ENCODE assay signal across 1 cellular context in the genomic region with DNA sequence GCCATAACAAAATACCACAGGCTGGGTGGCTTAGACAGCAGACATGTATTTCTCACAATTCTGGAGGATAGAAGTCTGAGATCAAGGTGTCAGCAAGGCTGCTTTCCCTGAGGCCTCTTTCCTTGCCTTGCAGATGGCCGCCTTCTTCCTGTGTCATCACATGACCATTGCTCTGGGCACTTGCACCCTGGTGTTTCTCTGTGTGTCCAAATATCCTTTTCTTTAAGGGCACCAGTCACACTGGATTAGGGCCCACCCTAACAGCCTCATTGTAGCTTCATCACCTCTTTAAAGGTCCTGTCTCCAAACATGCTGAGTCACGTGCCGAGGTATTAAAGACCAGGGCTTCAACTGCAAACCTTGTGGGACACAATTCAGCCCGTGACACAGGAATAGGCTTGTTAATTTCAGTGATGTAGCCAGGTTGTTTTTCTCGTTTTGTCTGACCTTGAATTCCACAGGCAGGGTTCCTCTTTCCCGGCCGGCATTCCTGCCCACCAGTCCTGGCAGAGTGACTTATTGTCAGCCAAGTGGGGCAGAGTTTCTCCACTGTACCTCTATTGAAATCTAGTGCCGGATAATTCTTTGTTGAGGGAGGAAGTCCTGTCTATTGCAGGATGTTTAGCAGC.
TF ChIP-seq lines count a peak whose summit lies in the region.

No MANE protein-coding gene starts in this region.

TF ChIP-seq in K562, 482 proteins besides CTCF, POLR2A, EP300 and RAD21 (continued from another document):
- TF ChIP-seq, protein P1, sequence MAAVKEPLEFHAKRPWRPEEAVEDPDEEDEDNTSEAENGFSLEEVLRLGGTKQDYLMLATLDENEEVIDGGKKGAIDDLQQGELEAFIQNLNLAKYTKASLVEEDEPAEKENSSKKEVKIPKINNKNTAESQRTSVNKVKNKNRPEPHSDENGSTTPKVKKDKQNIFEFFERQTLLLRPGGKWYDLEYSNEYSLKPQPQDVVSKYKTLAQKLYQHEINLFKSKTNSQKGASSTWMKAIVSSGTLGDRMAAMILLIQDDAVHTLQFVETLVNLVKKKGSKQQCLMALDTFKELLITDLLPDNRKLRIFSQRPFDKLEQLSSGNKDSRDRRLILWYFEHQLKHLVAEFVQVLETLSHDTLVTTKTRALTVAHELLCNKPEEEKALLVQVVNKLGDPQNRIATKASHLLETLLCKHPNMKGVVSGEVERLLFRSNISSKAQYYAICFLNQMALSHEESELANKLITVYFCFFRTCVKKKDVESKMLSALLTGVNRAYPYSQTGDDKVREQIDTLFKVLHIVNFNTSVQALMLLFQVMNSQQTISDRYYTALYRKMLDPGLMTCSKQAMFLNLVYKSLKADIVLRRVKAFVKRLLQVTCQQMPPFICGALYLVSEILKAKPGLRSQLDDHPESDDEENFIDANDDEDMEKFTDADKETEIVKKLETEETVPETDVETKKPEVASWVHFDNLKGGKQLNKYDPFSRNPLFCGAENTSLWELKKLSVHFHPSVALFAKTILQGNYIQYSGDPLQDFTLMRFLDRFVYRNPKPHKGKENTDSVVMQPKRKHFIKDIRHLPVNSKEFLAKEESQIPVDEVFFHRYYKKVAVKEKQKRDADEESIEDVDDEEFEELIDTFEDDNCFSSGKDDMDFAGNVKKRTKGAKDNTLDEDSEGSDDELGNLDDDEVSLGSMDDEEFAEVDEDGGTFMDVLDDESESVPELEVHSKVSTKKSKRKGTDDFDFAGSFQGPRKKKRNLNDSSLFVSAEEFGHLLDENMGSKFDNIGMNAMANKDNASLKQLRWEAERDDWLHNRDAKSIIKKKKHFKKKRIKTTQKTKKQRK (IDR thresholded peaks at IDR 0.05; ENCODE audit: borderline replicate concordance, low read depth, low read length) = no peak
- no peak for TF ChIP-seq ZFP30 (CRISPR knock-in tag; IDR thresholded peaks at IDR 0.05; ENCODE audit: borderline replicate concordance)
- no peak for TF ChIP-seq ILF3 (IDR thresholded peaks at IDR 0.05; ENCODE audit: borderline replicate concordance)
- 0 out of 2 replicates have a peak, but pooled peaks have one; percentile 6 for TF ChIP-seq BHLHE40 (IDR thresholded peaks at IDR 0.05; ENCODE audit: low read length)
- no peak for TF ChIP-seq KAT8 (IDR thresholded peaks at IDR 0.05; ENCODE audit: low read depth)
- TF ChIP-seq MAFK (IDR thresholded peaks at IDR 0.05; ENCODE audit: low read length) = peak; percentile 33; the same call in 1 of the 2 replicates
- TF ChIP-seq, protein P2, sequence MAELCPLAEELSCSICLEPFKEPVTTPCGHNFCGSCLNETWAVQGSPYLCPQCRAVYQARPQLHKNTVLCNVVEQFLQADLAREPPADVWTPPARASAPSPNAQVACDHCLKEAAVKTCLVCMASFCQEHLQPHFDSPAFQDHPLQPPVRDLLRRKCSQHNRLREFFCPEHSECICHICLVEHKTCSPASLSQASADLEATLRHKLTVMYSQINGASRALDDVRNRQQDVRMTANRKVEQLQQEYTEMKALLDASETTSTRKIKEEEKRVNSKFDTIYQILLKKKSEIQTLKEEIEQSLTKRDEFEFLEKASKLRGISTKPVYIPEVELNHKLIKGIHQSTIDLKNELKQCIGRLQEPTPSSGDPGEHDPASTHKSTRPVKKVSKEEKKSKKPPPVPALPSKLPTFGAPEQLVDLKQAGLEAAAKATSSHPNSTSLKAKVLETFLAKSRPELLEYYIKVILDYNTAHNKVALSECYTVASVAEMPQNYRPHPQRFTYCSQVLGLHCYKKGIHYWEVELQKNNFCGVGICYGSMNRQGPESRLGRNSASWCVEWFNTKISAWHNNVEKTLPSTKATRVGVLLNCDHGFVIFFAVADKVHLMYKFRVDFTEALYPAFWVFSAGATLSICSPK (IDR thresholded peaks at IDR 0.05; ENCODE audit: borderline replicate concordance) = no peak
- TF ChIP-seq TCFL5 (CRISPR knock-in tag; conservative IDR thresholded peaks at IDR 0.05) = no peak
- TF ChIP-seq NFE2 (IDR thresholded peaks at IDR 0.05; ENCODE audit: low read depth) = peak; percentile 69
- TF ChIP-seq KDM4B (IDR thresholded peaks at IDR 0.05; ENCODE audit: borderline replicate concordance in 2 of 2, low read depth in 1 of 2) = no peak
- TF ChIP-seq ZKSCAN3 (CRISPR knock-in tag; IDR thresholded peaks at IDR 0.05) = no peak
- TF ChIP-seq ZFP36 (IDR thresholded peaks at IDR 0.05; ENCODE audit: low read depth, low read length, partially characterized antibody) = no peak
- TF ChIP-seq NFIC (IDR thresholded peaks at IDR 0.05) = no peak
- peak; percentile 54; the same call in 1 of the 2 replicates for TF ChIP-seq NFE2L1 (tag; IDR thresholded peaks at IDR 0.05; ENCODE audit: borderline replicate concordance, low read depth)
- no peak for TF ChIP-seq TBP (optimal IDR thresholded peaks at IDR 0.05; ENCODE audit: low read depth, low read length)
- TF ChIP-seq ZBTB34 (CRISPR knock-in tag; IDR thresholded peaks at IDR 0.05) = no peak
- TF ChIP-seq TRIM24 (IDR thresholded peaks at IDR 0.05) = no peak
- no peak for TF ChIP-seq DACH1 (IDR thresholded peaks at IDR 0.05; ENCODE audit: partially characterized antibody)
- no peak for TF ChIP-seq RFX7 (CRISPR knock-in tag; IDR thresholded peaks at IDR 0.05)
- TF ChIP-seq ZNF224 (CRISPR knock-in tag; IDR thresholded peaks at IDR 0.05) = no peak
- peak; percentile 47; the same call in 1 of the 2 replicates for TF ChIP-seq USF1 (CRISPR knock-in tag; IDR thresholded peaks at IDR 0.05)
- no peak for TF ChIP-seq ZNF311 (CRISPR knock-in tag; IDR thresholded peaks at IDR 0.05)
- TF ChIP-seq TFE3 (CRISPR knock-in tag; IDR thresholded peaks at IDR 0.05) = peak; percentile 20; the same call in 1 of the 2 replicates
- no peak for TF ChIP-seq ZNF830 (CRISPR knock-in tag; IDR thresholded peaks at IDR 0.05)
- TF ChIP-seq HDGF (IDR thresholded peaks at IDR 0.05) = no peak
- peak; percentile 62 for TF ChIP-seq C11orf30 (IDR thresholded peaks at IDR 0.05; ENCODE audit: low read depth)
- TF ChIP-seq NR4A1 (CRISPR knock-in tag; IDR thresholded peaks at IDR 0.05) = no peak
- TF ChIP-seq NR4A1 (tag; IDR thresholded peaks at IDR 0.05) = no peak
- no peak for TF ChIP-seq ZNF408 (CRISPR knock-in tag; IDR thresholded peaks at IDR 0.05; ENCODE audit: low read depth)
- no peak for TF ChIP-seq RCOR1 (IDR thresholded peaks at IDR 0.05; ENCODE audit: borderline replicate concordance in 1 of 2, low read depth in 2 of 2, low read length in 2 of 2)
- TF ChIP-seq NEUROD1 (IDR thresholded peaks at IDR 0.05; ENCODE audit: borderline replicate concordance, low read depth, low read length, partially characterized antibody) = no peak
- peak; percentile 60 for TF ChIP-seq MAFG (tag; conservative IDR thresholded peaks at IDR 0.05)
- TF ChIP-seq NFRKB (IDR thresholded peaks at IDR 0.05; ENCODE audit: low read depth) = no peak
- TF ChIP-seq, protein P3, sequence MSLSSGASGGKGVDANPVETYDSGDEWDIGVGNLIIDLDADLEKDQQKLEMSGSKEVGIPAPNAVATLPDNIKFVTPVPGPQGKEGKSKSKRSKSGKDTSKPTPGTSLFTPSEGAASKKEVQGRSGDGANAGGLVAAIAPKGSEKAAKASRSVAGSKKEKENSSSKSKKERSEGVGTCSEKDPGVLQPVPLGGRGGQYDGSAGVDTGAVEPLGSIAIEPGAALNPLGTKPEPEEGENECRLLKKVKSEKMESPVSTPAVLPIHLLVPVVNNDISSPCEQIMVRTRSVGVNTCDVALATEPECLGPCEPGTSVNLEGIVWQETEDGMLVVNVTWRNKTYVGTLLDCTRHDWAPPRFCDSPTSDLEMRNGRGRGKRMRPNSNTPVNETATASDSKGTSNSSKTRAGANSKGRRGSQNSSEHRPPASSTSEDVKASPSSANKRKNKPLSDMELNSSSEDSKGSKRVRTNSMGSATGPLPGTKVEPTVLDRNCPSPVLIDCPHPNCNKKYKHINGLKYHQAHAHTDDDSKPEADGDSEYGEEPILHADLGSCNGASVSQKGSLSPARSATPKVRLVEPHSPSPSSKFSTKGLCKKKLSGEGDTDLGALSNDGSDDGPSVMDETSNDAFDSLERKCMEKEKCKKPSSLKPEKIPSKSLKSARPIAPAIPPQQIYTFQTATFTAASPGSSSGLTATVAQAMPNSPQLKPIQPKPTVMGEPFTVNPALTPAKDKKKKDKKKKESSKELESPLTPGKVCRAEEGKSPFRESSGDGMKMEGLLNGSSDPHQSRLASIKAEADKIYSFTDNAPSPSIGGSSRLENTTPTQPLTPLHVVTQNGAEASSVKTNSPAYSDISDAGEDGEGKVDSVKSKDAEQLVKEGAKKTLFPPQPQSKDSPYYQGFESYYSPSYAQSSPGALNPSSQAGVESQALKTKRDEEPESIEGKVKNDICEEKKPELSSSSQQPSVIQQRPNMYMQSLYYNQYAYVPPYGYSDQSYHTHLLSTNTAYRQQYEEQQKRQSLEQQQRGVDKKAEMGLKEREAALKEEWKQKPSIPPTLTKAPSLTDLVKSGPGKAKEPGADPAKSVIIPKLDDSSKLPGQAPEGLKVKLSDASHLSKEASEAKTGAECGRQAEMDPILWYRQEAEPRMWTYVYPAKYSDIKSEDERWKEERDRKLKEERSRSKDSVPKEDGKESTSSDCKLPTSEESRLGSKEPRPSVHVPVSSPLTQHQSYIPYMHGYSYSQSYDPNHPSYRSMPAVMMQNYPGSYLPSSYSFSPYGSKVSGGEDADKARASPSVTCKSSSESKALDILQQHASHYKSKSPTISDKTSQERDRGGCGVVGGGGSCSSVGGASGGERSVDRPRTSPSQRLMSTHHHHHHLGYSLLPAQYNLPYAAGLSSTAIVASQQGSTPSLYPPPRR (CRISPR knock-in tag; IDR thresholded peaks at IDR 0.05; ENCODE audit: borderline replicate concordance) = no peak
- no peak for TF ChIP-seq RREB1 (CRISPR knock-in tag; IDR thresholded peaks at IDR 0.05)
- TF ChIP-seq TCF7L2 (IDR thresholded peaks at IDR 0.05; ENCODE audit: low read depth, low read length) = no peak
- TF ChIP-seq TAF7 (tag; IDR thresholded peaks at IDR 0.05) = no peak
- no peak for TF ChIP-seq SP1 (CRISPR knock-in tag; IDR thresholded peaks at IDR 0.05)
- peak; percentile 76 for TF ChIP-seq ZNF316 (IDR thresholded peaks at IDR 0.05)
- TF ChIP-seq NR2C2 (CRISPR knock-in tag; IDR thresholded peaks at IDR 0.05) = no peak
- TF ChIP-seq NR2C2 (tag; IDR thresholded peaks at IDR 0.05) = no peak
TF ChIP-seq in K562: peak in this region for 10.
